23 cellular contexts compared by ENCODE assay signal in the genomic region with DNA sequence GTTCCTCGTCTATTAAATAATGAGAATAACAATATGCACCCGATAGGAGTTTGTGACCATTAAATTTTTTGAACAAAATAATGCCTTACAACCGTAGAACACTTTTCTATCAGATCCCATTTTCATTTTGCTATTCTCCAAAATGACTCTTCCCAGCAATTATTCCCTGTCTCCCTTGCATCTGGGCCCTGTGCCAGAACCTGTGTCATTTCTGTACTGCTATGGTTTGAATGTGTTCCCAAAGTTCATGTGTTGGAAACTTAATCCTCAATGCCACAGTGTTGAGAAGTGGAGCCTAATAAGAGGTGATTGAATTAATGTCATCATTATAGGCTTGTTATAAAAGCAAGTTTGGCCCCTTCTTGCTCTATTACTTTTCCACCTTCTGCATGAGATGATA. TPM values are rescaled to one million over a fixed set of nuclear protein-coding genes. Genes with fewer than 3 reads are reported as not detected.
DNase-seq lines count a peak whose midpoint lies in the region; TF ChIP-seq lines count a peak whose summit lies in the region.
"Had no signal": no experiment of that assay in that cellular context is flagged by ENCODE, and none has a peak within 500 bp of the region (broad histone marks: within the 10 kb centered on the region; RNA-seq: fewer than 3 reads in every experiment).

No MANE protein-coding gene starts in this region.

- CTCF ChIA-PET in HEK293 (lab: Yijun Ruan, JAX) = interaction anchor here (0.9 to 1.7 kb wide), 4 partner anchors 9 to 32 kb away, joined by 3 to 7 read pairs (median 4); no protein-coding TSS in a partner anchor

- peak; percentile 48 for DNase-seq in AG10803 (ENCODE audit: low read depth)
- peak; percentile 71 for DNase-seq in RPMI7951 (ENCODE audit: low read depth)
- peak; percentile 46 for DNase-seq in fibroblast of peridontal ligament (ENCODE audit: extremely low read depth)
- no peak for DNase-seq in HAP-1 (ENCODE audit: low spot score in 2 of 2)
- no peak for DNase-seq in activated CD8-positive, alpha-beta memory T cell treated with anti-CD3 and anti-CD28 coated beads for 24 hours
- no peak for DNase-seq in NCI-H187 (lab: John Stamatoyannopoulos, UW)
- DNase-seq in hepatic stellate cell (ENCODE audit: low spot score) = no peak
- DNase-seq: activated CD4-positive, alpha-beta T cell treated with anti-CD3 and anti-CD28 coated beads, Interleukin-2, amount 10 ng/mL, durations not matched to agents 24 days and 14 days; activated CD8-positive, alpha-beta memory T cell treated with anti-CD3 and anti-CD28 coated beads, Interleukin-2, amount 10 ng/mL, durations not matched to agents 7 days and 5 days; CD8-positive, alpha-beta memory T cell; DMS79; KBM-7; left lung; MV-4-11; natural killer cell; NCI-H1930; pancreas; right cardiac atrium; stimulated activated CD4-positive, alpha-beta T cell treated with anti-CD3 and anti-CD28 coated beads, Interleukin-12 subunit alpha, Interleukin-12 subunit beta, amount 100 ng/mL, for 4 hours; stimulated activated CD4-positive, alpha-beta T cell treated with anti-CD3 and anti-CD28 coated beads, Interleukin-4, amount 100 ng/mL, for 4 hours; T-helper 2 cell; tibial artery had no signal

- H3K4me3 ChIP-seq in AG10803 (ENCODE audit: low read length) (no peak overlapping the region), HEK293 (ENCODE audit: low read depth, low read length) (no peak overlapping the region), HAP-1 (no peak overlapping the region)
- H3K4me3 ChIP-seq: left lung, pancreas, tibial artery had no signal

- H3K27me3 ChIP-seq in HAP-1 (ENCODE audit: low read depth) = peaks cover 15% of the 10 kb centered on the region; the same call in 1 of the 2 replicates
- H3K27me3 ChIP-seq: left lung, pancreas had no signal

- H3K27ac ChIP-seq in HEK293 (ENCODE audit: extremely low read depth, low read depth, low read length) = no peak overlapping the region
- H3K27ac ChIP-seq: left lung, pancreas, tibial artery had no signal

- in situ Hi-C loops in HAP-1 (cut with MboI; ENCODE audit: low sequenced_read_pairs) = no loop called here

- H3K9me3 ChIP-seq in HEK293 (ENCODE audit: control insufficient read depth, insufficient read depth, low read depth, low read length) (no peaks in the 10 kb centered on the region), HAP-1 (no peaks in the 10 kb centered on the region)
- H3K9me3 ChIP-seq: left lung, pancreas, tibial artery had no signal

- POLR2A ChIA-PET in HEK293 (lab: Yijun Ruan, JAX) = no interaction called here

- H3K36me3 ChIP-seq in HEK293 (ENCODE audit: control insufficient read depth in 2 of 2, insufficient read depth in 1 of 2, low read length in 2 of 2) (no peaks in the 10 kb centered on the region), HAP-1 (replicated peaks) (no peaks in the 10 kb centered on the region)
- H3K36me3 ChIP-seq: left lung, pancreas, tibial artery had no signal

- no peak for TF ChIP-seq CTCF in AG10803 (conservative IDR thresholded peaks at IDR 0.05; ENCODE audit: low read length)
- no peak for TF ChIP-seq CTCF in HEK293 (tag by site-specific recombination; IDR thresholded peaks at IDR 0.05)

- peaks cover 3% of the 10 kb centered on the region; the same call in 1 of the 2 replicates for H3K4me1 ChIP-seq in HEK293 (ENCODE audit: control insufficient read depth, insufficient read depth, low read length)
- no peaks in the 10 kb centered on the region for H3K4me1 ChIP-seq in HAP-1
- H3K4me1 ChIP-seq: pancreas had no signal

TF ChIP-seq in HEK293, 187 proteins besides CTCF, POLR2A, EP300 and RAD21:
- peak; percentile 40 for TF ChIP-seq ZNF510 (tag by site-specific recombination; IDR thresholded peaks at IDR 0.05; ENCODE audit: insufficient replicate concordance)
- 0 out of 2 replicates have a peak, but pooled peaks have one; percentile 17 for TF ChIP-seq ZNF660 (tag by site-specific recombination; IDR thresholded peaks at IDR 0.05)
- no peak for TF ChIP-seq ZNF391 (tag by site-specific recombination; IDR thresholded peaks at IDR 0.05; ENCODE audit: borderline replicate concordance, low read depth)

RNA-seq across cellular contexts. Expression of gene SMNDC1, which starts 33.2 kb away (rescaled TPM):
- 6.3 and 7.6 TPM in 2 replicates for total RNA-seq in RPMI7951 (2014; rRNA removed; shearing (Covaris generic))

Comparison
In these comparisons a context has a peak if more than half of its experiments do, and no peak if none do; other contexts are left out.
1. DNase-seq: peak in AG10803 (single experiment), RPMI7951 (single experiment) and fibroblast of peridontal ligament (single experiment); none in HAP-1 (0 of 2), activated CD8-positive, alpha-beta memory T cell treated with anti-CD3 and anti-CD28 coated beads for 24 hours (single experiment), NCI-H187 (0 of 2) and hepatic stellate cell (single experiment).